In the genomic region with DNA sequence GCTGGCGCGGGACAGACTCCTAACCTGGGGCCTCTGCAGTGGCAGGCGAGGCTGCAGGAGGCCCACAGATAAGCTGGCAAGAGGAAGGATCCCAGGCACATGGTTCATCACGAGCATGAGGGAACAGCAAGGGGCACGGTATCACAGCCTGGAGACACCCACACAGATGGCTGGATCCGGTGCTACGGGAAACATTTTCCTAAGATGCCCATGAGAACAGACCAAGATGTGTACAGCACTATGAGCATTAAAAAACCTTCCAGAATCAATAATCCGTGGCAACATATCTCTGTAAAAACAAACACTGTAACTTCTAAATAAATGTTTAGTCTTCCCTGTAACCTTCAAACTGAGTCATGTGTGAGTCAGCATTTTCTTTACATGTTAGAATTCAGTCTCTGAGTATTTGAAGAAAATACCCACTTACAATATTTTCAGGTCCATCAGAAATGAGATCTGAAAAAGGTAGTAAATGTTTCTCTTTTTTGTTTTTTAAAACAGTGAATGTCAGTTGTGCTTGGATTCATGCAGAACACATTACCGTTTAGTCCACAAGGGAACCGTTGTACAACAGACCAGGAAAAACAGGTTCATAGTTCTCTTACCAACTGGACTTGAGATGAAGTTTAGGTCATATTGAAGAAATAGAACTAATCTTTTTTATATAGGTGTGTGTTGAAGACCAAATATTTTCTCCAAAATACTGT, we compare ENCODE assay signal across 9 cellular contexts.
DNase-seq lines count a peak whose midpoint lies in the region; ATAC-seq, FAIRE-seq and TF ChIP-seq lines count a peak whose summit lies in the region.
"Had no signal": no experiment of that assay in that cellular context is flagged by ENCODE, and none has a peak within 500 bp of the region (broad histone marks: within the 10 kb centered on the region; RNA-seq: fewer than 3 reads in every experiment).

No MANE protein-coding gene starts in this region.

- H3K27me3 ChIP-seq in K562 (ENCODE audit: control insufficient read depth in 2 of 2, insufficient read depth in 2 of 2, low read length in 2 of 2) (peaks cover 0 to 21% of the 10 kb centered on the region in 2 experiments; a peak in 2 of 5 replicates), Karpas-422 (ENCODE audit: low read length) (no peaks in the 10 kb centered on the region)

- H3K4me2 ChIP-seq in K562 (ENCODE audit: insufficient read depth, low read length) (peak overlapping the region; percentile 46; the same call in 1 of the 2 replicates), Karpas-422 (ENCODE audit: low read depth, low read length, poor library complexity, severe bottlenecking) (no peak overlapping the region)

- no peaks in the 10 kb centered on the region for H3K9me3 ChIP-seq in K562 (replicated peaks; ENCODE audit: control insufficient read depth, insufficient read depth, low read depth, low read length)
- H3K9me3 ChIP-seq in Karpas-422 (ENCODE audit: low read length), result no peaks in the 10 kb centered on the region

- 17% methylated on average over 10 of the region's 10 CpGs for WGBS in K562 (ENCODE audit: insufficient coverage, low coverage, missing lambda C conversion rate)

- H3K4me3 Mint-ChIP-seq in activated naive CD4-positive, alpha-beta T cell treated with anti-CD3 and anti-CD28 coated beads, Interleukin-2, amount 10 ng/mL, durations not matched to agents 7 days and 5 days, result no peak overlapping the region
- H3K4me3 Mint-ChIP-seq in Calu3 (ENCODE audit: low read depth, unreplicated experiment), result no peak overlapping the region
- H3K4me3 Mint-ChIP-seq: activated T-cell treated with anti-CD3 and anti-CD28 coated beads, Interleukin-2, amount 50 U/mL, for 4 hours had no signal

- H3K36me3 ChIP-seq in K562 (ENCODE audit: control insufficient read depth, insufficient read depth, low read length), result no peaks in the 10 kb centered on the region
- no peaks in the 10 kb centered on the region for H3K36me3 ChIP-seq in Karpas-422 (ENCODE audit: insufficient read depth, low read length)

- TF ChIP-seq RAD21 in K562 (CRISPR knock-in tag; conservative IDR thresholded peaks at IDR 0.05 in 1 of 2, IDR thresholded peaks at IDR 0.05 in 1 of 2), result no peak

- H3K4me3 ChIP-seq in K562 (no peak overlapping the region), Karpas-422 (ENCODE audit: low read length) (no peak overlapping the region)

- CTCF ChIA-PET in activated naive CD4-positive, alpha-beta T cell treated with anti-CD3 and anti-CD28 coated beads, Interleukin-2, amount 10 ng/mL, durations not matched to agents 7 days and 5 days (lab: Charles Lee), result interaction anchor here (0.6 to 3.8 kb wide), 12 partner anchors 10 to 553 kb away, joined by 3 to 34 read pairs (median 4); no protein-coding TSS in a partner anchor
- CTCF ChIA-PET in K562 (lab: Yijun Ruan, JAX; ENCODE audit: low intra/inter-chr PET ratio) (interaction anchor here (0.8 to 3.4 kb wide), 3 partner anchors 151 to 705 kb away, joined by 8 to 16 read pairs (median 8); no protein-coding TSS in a partner anchor), Calu3 (lab: Charles Lee) (interaction anchor here (1.1 kb wide), 1 partner anchor 11 kb away, joined by 4 read pairs; no protein-coding TSS in a partner anchor)

- DNase-seq in activated naive CD4-positive, alpha-beta T cell treated with anti-CD3 and anti-CD28 coated beads, Interleukin-2, amount 10 ng/mL, durations not matched to agents 7 days and 5 days, result no peak
- no peak for DNase-seq in activated naive CD4-positive, alpha-beta T cell treated with anti-CD3 and anti-CD28 coated beads, Interleukin-2, amount 50 U/mL, for 72 hours (ENCODE audit: low spot score in 2 of 2)
- DNase-seq in K562 (ENCODE audit: extremely low read depth in 1 of 4, low spot score in 3 of 4), result peak; percentile 18 to 38 (median 26)
- DNase-seq in kidney glomerular epithelial cell (lab: John Stamatoyannopoulos, UW), result peak; percentile 50
- DNase-seq in Karpas-422, result no peak
- no peak for DNase-seq in Calu3

- peaks cover 0 to 9% of the 10 kb centered on the region in 2 experiments; a peak in 3 of 5 replicates for H3K4me1 ChIP-seq in K562 (replicated peaks in 1 of 2; ENCODE audit: control insufficient read depth in 2 of 2, insufficient read depth in 2 of 2, low read length in 2 of 2)
- peaks cover under 1% of the 10 kb centered on the region for H3K4me1 ChIP-seq in Karpas-422 (ENCODE audit: low read length)

- no peaks in the 10 kb centered on the region for H3K9me2 ChIP-seq in Karpas-422 (replicated peaks; ENCODE audit: insufficient read depth, low read length)

- H3K27ac ChIP-seq in K562 (ENCODE audit: extremely low read depth, low read depth, low read length) (no peak overlapping the region; the same call in 2 of the 3 replicates), Karpas-422 (ENCODE audit: low read length) (no peak overlapping the region)

- BruUV-seq in K562 (replicated peaks; lab: Mats Ljungman, UMichigan), result no TSS peak
- no TSS peak for BruUV-seq in Calu3 (replicated peaks; lab: Mats Ljungman, UMichigan)

- POLR2A ChIA-PET in K562 (lab: Yijun Ruan, JAX), result interaction anchor here (0.5 to 0.6 kb wide), 2 partner anchors 13 to 154 kb away, joined by 3 to 4 read pairs; no protein-coding TSS in a partner anchor

- no peaks in the 10 kb centered on the region for H3K9me1 ChIP-seq in K562 (ENCODE audit: control insufficient read depth, insufficient read depth, low read length)

- no peak for ATAC-seq in activated naive CD4-positive, alpha-beta T cell treated with anti-CD3 and anti-CD28 coated beads, Interleukin-2, amount 50 U/mL, for 72 hours
- ATAC-seq in K562 (peak; percentile 70), HG03354 (IDR thresholded peaks at IDR 0.05; ENCODE audit: poor library complexity, severe bottlenecking, unreplicated experiment) (no peak), HG02610 (IDR thresholded peaks at IDR 0.05; ENCODE audit: unreplicated experiment) (no peak)

- intact Hi-C loops in K562 (cut with micrococcal nuclease) (loop anchor here (5.0 kb wide), 1 partner anchor 645 kb away; a partner anchor contains a TSS), Calu3 (cut with micrococcal nuclease; ENCODE audit: unreplicated experiment) (no loop called here)

- TF ChIP-seq EP300 in K562 (IDR thresholded peaks at IDR 0.05; ENCODE audit: low read length), result no peak

- TF ChIP-seq CTCF in K562 (IDR thresholded peaks at IDR 0.05 in 2 of 3, conservative IDR thresholded peaks at IDR 0.05 in 1 of 3; ENCODE audit: insufficient read depth in 2 of 3, low read depth in 1 of 3, low read length in 3 of 3) (no peak), Calu3 (IDR thresholded peaks at IDR 0.05; ENCODE audit: unreplicated experiment) (no peak)

- no peak for TF ChIP-seq POLR2A in K562 (conservative IDR thresholded peaks at IDR 0.05)

- H4K20me1 ChIP-seq in K562 (replicated peaks; ENCODE audit: control insufficient read depth, insufficient read depth, low read length), result no peaks in the 10 kb centered on the region
- no peaks in the 10 kb centered on the region for H4K20me1 ChIP-seq in Karpas-422 (ENCODE audit: insufficient read depth, low read depth, low read length)

- no peaks in the 10 kb centered on the region for H3K9me3 Mint-ChIP-seq in activated naive CD4-positive, alpha-beta T cell treated with anti-CD3 and anti-CD28 coated beads, Interleukin-2, amount 10 ng/mL, durations not matched to agents 7 days and 5 days
- H3K9me3 Mint-ChIP-seq in activated naive CD4-positive, alpha-beta T cell treated with anti-CD3 and anti-CD28 coated beads, Interleukin-2, amount 50 U/mL, for 72 hours, result no peaks in the 10 kb centered on the region
- no peaks in the 10 kb centered on the region for H3K9me3 Mint-ChIP-seq in Calu3 (ENCODE audit: low read depth, unreplicated experiment)
- H3K9me3 Mint-ChIP-seq: activated T-cell treated with anti-CD3 and anti-CD28 coated beads, Interleukin-2, amount 50 U/mL, for 4 hours had no signal

- peak overlapping the region; percentile 63 for H3K27ac Mint-ChIP-seq in activated naive CD4-positive, alpha-beta T cell treated with anti-CD3 and anti-CD28 coated beads, Interleukin-2, amount 10 ng/mL, durations not matched to agents 7 days and 5 days
- H3K27ac Mint-ChIP-seq in activated naive CD4-positive, alpha-beta T cell treated with anti-CD3 and anti-CD28 coated beads, Interleukin-2, amount 50 U/mL, for 72 hours, result no peak overlapping the region
- no peak overlapping the region for H3K27ac Mint-ChIP-seq in Calu3 (ENCODE audit: unreplicated experiment)

- in situ Hi-C loops in K562 (cut with MboI), result loop anchor here (5.0 to 25.0 kb wide), 3 partner anchors 245 to 700 kb away; no protein-coding TSS in a partner anchor

- H3K27me3 Mint-ChIP-seq in activated naive CD4-positive, alpha-beta T cell treated with anti-CD3 and anti-CD28 coated beads, Interleukin-2, amount 10 ng/mL, durations not matched to agents 7 days and 5 days, result peaks cover 8% of the 10 kb centered on the region
- H3K27me3 Mint-ChIP-seq in Calu3 (ENCODE audit: unreplicated experiment), result peaks cover 8% of the 10 kb centered on the region

- H3K79me2 ChIP-seq in K562 (ENCODE audit: control insufficient read depth, insufficient read depth, low read length) (no peaks in the 10 kb centered on the region), Karpas-422 (ENCODE audit: low read length) (no peaks in the 10 kb centered on the region)

- peak; percentile 80 for FAIRE-seq in K562 (lab: Jason Lieb, UNC)

- H2AFZ ChIP-seq in K562 (ENCODE audit: low read depth, low read length) (peak overlapping the region; percentile 75), Karpas-422 (ENCODE audit: low read length) (no peak overlapping the region)

- H3K9ac ChIP-seq in K562 (ENCODE audit: insufficient read depth in 1 of 2, low read depth in 2 of 2, low read length in 2 of 2), result peak overlapping the region in 1 of 2 experiments; percentile 34; a peak in 2 of 4 replicates
- H3K9ac ChIP-seq in Karpas-422 (ENCODE audit: low read length), result no peak overlapping the region

- no peaks in the 10 kb centered on the region for H3K4me1 Mint-ChIP-seq in activated naive CD4-positive, alpha-beta T cell treated with anti-CD3 and anti-CD28 coated beads, Interleukin-2, amount 10 ng/mL, durations not matched to agents 7 days and 5 days
- peaks cover 19% of the 10 kb centered on the region for H3K4me1 Mint-ChIP-seq in Calu3 (ENCODE audit: low read depth, unreplicated experiment)

- no peaks in the 10 kb centered on the region for H3K36me3 Mint-ChIP-seq in activated naive CD4-positive, alpha-beta T cell treated with anti-CD3 and anti-CD28 coated beads, Interleukin-2, amount 10 ng/mL, durations not matched to agents 7 days and 5 days
- H3K36me3 Mint-ChIP-seq in activated naive CD4-positive, alpha-beta T cell treated with anti-CD3 and anti-CD28 coated beads, Interleukin-2, amount 50 U/mL, for 72 hours, result no peaks in the 10 kb centered on the region
- H3K36me3 Mint-ChIP-seq in Calu3 (ENCODE audit: insufficient read depth, unreplicated experiment), result no peaks in the 10 kb centered on the region

TF ChIP-seq in K562, 482 proteins besides CTCF, POLR2A, EP300 and RAD21 (continues in another document):
- TF ChIP-seq PYGO2 (tag; IDR thresholded peaks at IDR 0.05) (no peak), MCM7 (IDR thresholded peaks at IDR 0.05) (no peak), MYNN (IDR thresholded peaks at IDR 0.05) (no peak), MYNN (CRISPR knock-in tag; IDR thresholded peaks at IDR 0.05) (no peak), FOSL1 (tag; conservative IDR thresholded peaks at IDR 0.05) (peak; percentile 76)

Comparison
In these comparisons a context has a peak if more than half of its experiments do, and no peak if none do; other contexts are left out.
1. DNase-seq: peak in K562 (4 of 4) and kidney glomerular epithelial cell (single experiment); none in activated naive CD4-positive, alpha-beta T cell treated with anti-CD3 and anti-CD28 coated beads, Interleukin-2, amount 10 ng/mL, durations not matched to agents 7 days and 5 days (single experiment), activated naive CD4-positive, alpha-beta T cell treated with anti-CD3 and anti-CD28 coated beads, Interleukin-2, amount 50 U/mL, for 72 hours (0 of 2), Karpas-422 (single experiment) and Calu3 (single experiment).